15 cellular contexts compared by ENCODE assay signal in genomic region chr15:79192462-79193036, GRCh38.
DNase-seq lines count a peak whose midpoint lies in the region; ATAC-seq, FAIRE-seq and TF ChIP-seq lines count a peak whose summit lies in the region.
"Had no signal": no experiment of that assay in that cellular context is flagged by ENCODE, and none has a peak within 500 bp of the region (broad histone marks: within the 10 kb centered on the region; RNA-seq: fewer than 3 reads in every experiment).

No MANE protein-coding gene starts in this region.

- no peak for FAIRE-seq in astrocyte (lab: Jason Lieb, UNC)
- FAIRE-seq: endometrium had no signal

- H3K4me2 ChIP-seq in astrocyte (ENCODE audit: low read length): no peak overlapping the region
- H3K4me2 ChIP-seq in neural cell (ENCODE audit: low read length): no peak overlapping the region

- TF ChIP-seq RAD21 in neural cell (conservative IDR thresholded peaks at IDR 0.05): no peak

- H3K4me1 Mint-ChIP-seq in astrocyte (ENCODE audit: low read depth, unreplicated experiment): no peaks in the 10 kb centered on the region
- no peaks in the 10 kb centered on the region for H3K4me1 Mint-ChIP-seq in stimulated activated effector memory CD8-positive, alpha-beta T cell treated with anti-CD3 and anti-CD28 coated beads, Interleukin-12 subunit alpha, Interleukin-12 subunit beta, amount 100 ng/mL, for 72 hours
- no peaks in the 10 kb centered on the region for H3K4me1 Mint-ChIP-seq in activated CD8-positive, alpha-beta T cell treated with anti-CD3 and anti-CD28 coated beads for 36 hours (ENCODE audit: low read depth)
- no peaks in the 10 kb centered on the region for H3K4me1 Mint-ChIP-seq in MCF 10A (ENCODE audit: insufficient read depth, unreplicated experiment)

- CTCF ChIA-PET in activated CD8-positive, alpha-beta T cell treated with anti-CD3 and anti-CD28 coated beads for 36 hours (lab: Charles Lee): interaction anchor here (2.1 kb wide), 2 partner anchors 8 to 164 kb away, joined by 8 to 20 read pairs; no protein-coding TSS in a partner anchor
- CTCF ChIA-PET in MCF 10A (lab: Yijun Ruan, JAX): interaction anchor here (0.9 to 2.4 kb wide), 3 partner anchors 8 to 164 kb away, joined by 3 to 22 read pairs (median 5); no protein-coding TSS in a partner anchor

- H3K9me3 ChIP-seq in astrocyte (ENCODE audit: insufficient read depth, low read depth, low read length) (no peaks in the 10 kb centered on the region), neural cell (ENCODE audit: low read length) (no peaks in the 10 kb centered on the region)

- H3K36me3 Mint-ChIP-seq in astrocyte (ENCODE audit: low read depth, unreplicated experiment) (no peaks in the 10 kb centered on the region), MCF 10A (ENCODE audit: insufficient read depth, unreplicated experiment) (no peaks in the 10 kb centered on the region)
- H3K36me3 Mint-ChIP-seq in stimulated activated effector memory CD8-positive, alpha-beta T cell treated with anti-CD3 and anti-CD28 coated beads, Interleukin-12 subunit alpha, Interleukin-12 subunit beta, amount 100 ng/mL, for 72 hours: no peaks in the 10 kb centered on the region
- H3K36me3 Mint-ChIP-seq in activated CD8-positive, alpha-beta T cell treated with anti-CD3 and anti-CD28 coated beads for 36 hours (ENCODE audit: low read depth): no peaks in the 10 kb centered on the region
- H3K36me3 Mint-ChIP-seq: activated naive CD8-positive, alpha-beta T cell had no signal

- intact Hi-C loops in activated CD8-positive, alpha-beta T cell treated with anti-CD3 and anti-CD28 coated beads for 36 hours (cut with micrococcal nuclease): no loop called here
- intact Hi-C loops in MCF 10A (cut with micrococcal nuclease): no loop called here

- H3K27ac Mint-ChIP-seq in astrocyte (ENCODE audit: unreplicated experiment): no peak overlapping the region
- no peak overlapping the region for H3K27ac Mint-ChIP-seq in stimulated activated effector memory CD8-positive, alpha-beta T cell treated with anti-CD3 and anti-CD28 coated beads, Interleukin-12 subunit alpha, Interleukin-12 subunit beta, amount 100 ng/mL, for 72 hours
- H3K27ac Mint-ChIP-seq in activated CD8-positive, alpha-beta T cell treated with anti-CD3 and anti-CD28 coated beads for 36 hours: no peak overlapping the region
- H3K27ac Mint-ChIP-seq in MCF 10A (ENCODE audit: low read depth, unreplicated experiment): no peak overlapping the region
- H3K27ac Mint-ChIP-seq: activated naive CD8-positive, alpha-beta T cell; T-helper 1 cell treated with Interleukin-12 subunit alpha and Interleukin-12 subunit beta and Interleukin-4 antibody, amounts not matched to agents 30 μg/mL and 1 μg/mL, for 36 hours had no signal

- DNase-seq in EL (peak; percentile 8), NCI-H187 treated with DMSO at 0.1 percent for 48 hours (lab: John Stamatoyannopoulos, UW) (peak; percentile 75), astrocyte (ENCODE audit: low read depth) (peak; percentile 59), MCF 10A (ENCODE audit: unreplicated experiment) (no peak), GF-D8 (lab: John Stamatoyannopoulos, UW) (no peak)
- DNase-seq in stimulated activated effector memory CD8-positive, alpha-beta T cell treated with anti-CD3 and anti-CD28 coated beads, Interleukin-12 subunit alpha, Interleukin-12 subunit beta, amount 100 ng/mL, for 72 hours (ENCODE audit: low spot score in 2 of 2): no peak
- no peak for DNase-seq in activated CD8-positive, alpha-beta T cell treated with anti-CD3 and anti-CD28 coated beads for 36 hours
- DNase-seq: activated T-cell treated with anti-CD3 and anti-CD28 coated beads for 4 hours, substantia nigra had no signal

- H3K9me3 Mint-ChIP-seq in astrocyte (ENCODE audit: unreplicated experiment) (peaks cover 2% of the 10 kb centered on the region), MCF 10A (ENCODE audit: unreplicated experiment) (no peaks in the 10 kb centered on the region)
- H3K9me3 Mint-ChIP-seq in stimulated activated effector memory CD8-positive, alpha-beta T cell treated with anti-CD3 and anti-CD28 coated beads, Interleukin-12 subunit alpha, Interleukin-12 subunit beta, amount 100 ng/mL, for 72 hours: no peaks in the 10 kb centered on the region
- no peaks in the 10 kb centered on the region for H3K9me3 Mint-ChIP-seq in activated CD8-positive, alpha-beta T cell treated with anti-CD3 and anti-CD28 coated beads for 36 hours
- H3K9me3 Mint-ChIP-seq: T-helper 1 cell treated with Interleukin-12 subunit alpha and Interleukin-12 subunit beta and Interleukin-4 antibody, amounts not matched to agents 30 μg/mL and 1 μg/mL, for 36 hours had no signal

- TF ChIP-seq CTCF in astrocyte (IDR thresholded peaks at IDR 0.05; ENCODE audit: insufficient read depth, low read depth, low read length): no peak
- TF ChIP-seq CTCF in neural cell (IDR thresholded peaks at IDR 0.05; ENCODE audit: poor library complexity, severe bottlenecking): no peak
- TF ChIP-seq CTCF in activated CD8-positive, alpha-beta T cell treated with anti-CD3 and anti-CD28 coated beads for 36 hours (IDR thresholded peaks at IDR 0.05): no peak
- no peak for TF ChIP-seq CTCF in MCF 10A (IDR thresholded peaks at IDR 0.05; ENCODE audit: unreplicated experiment)

- H3K27ac ChIP-seq in astrocyte (ENCODE audit: low read depth, low read length) (no peak overlapping the region), neural cell (ENCODE audit: low read length) (peak overlapping the region; percentile 38)
- H3K27ac ChIP-seq: C4-2B, RWPE1 had no signal

- no peak overlapping the region for H3K9ac ChIP-seq in astrocyte (ENCODE audit: low read length)
- no peak overlapping the region for H3K9ac ChIP-seq in neural cell (ENCODE audit: low read length)

- H3K4me3 ChIP-seq in astrocyte (ENCODE audit: insufficient read depth, low read depth, low read length) (no peak overlapping the region), neural cell (ENCODE audit: low read length) (no peak overlapping the region)

- H3K4me1 ChIP-seq in astrocyte (ENCODE audit: insufficient read depth, low read length): no peaks in the 10 kb centered on the region

- H3K36me3 ChIP-seq in astrocyte (ENCODE audit: insufficient read depth, low read length) (no peaks in the 10 kb centered on the region), neural cell (ENCODE audit: insufficient read depth, low read length) (no peaks in the 10 kb centered on the region)

- H3F3A ChIP-seq in neural cell (ENCODE audit: insufficient read depth, low read length, poor library complexity, severe bottlenecking): no peaks in the 10 kb centered on the region

- TF ChIP-seq EP300 in neural cell (conservative IDR thresholded peaks at IDR 0.05; ENCODE audit: poor library complexity, severe bottlenecking): no peak

- H4K20me1 ChIP-seq in astrocyte (ENCODE audit: insufficient read depth, low read length) (no peaks in the 10 kb centered on the region), neural cell (ENCODE audit: insufficient read depth) (no peaks in the 10 kb centered on the region)

- H3K9me2 ChIP-seq in neural cell (ENCODE audit: insufficient read depth, low read length): no peaks in the 10 kb centered on the region

- peaks cover 14% of the 10 kb centered on the region for H3K27me3 ChIP-seq in astrocyte (ENCODE audit: insufficient read depth, low read length)
- H3K27me3 ChIP-seq in neural cell (ENCODE audit: insufficient read depth, low read depth, low read length): no peaks in the 10 kb centered on the region

- BruUV-seq in MCF 10A (replicated peaks; lab: Mats Ljungman, UMichigan): no TSS peak

- H3K79me2 ChIP-seq in astrocyte (ENCODE audit: insufficient read depth, low read length) (no peaks in the 10 kb centered on the region), neural cell (replicated peaks; ENCODE audit: insufficient read depth, low read length) (no peaks in the 10 kb centered on the region)

- ATAC-seq in stimulated activated effector memory CD8-positive, alpha-beta T cell treated with anti-CD3 and anti-CD28 coated beads, Interleukin-12 subunit alpha, Interleukin-12 subunit beta, amount 100 ng/mL, for 72 hours: no peak
- ATAC-seq in activated CD8-positive, alpha-beta T cell treated with anti-CD3 and anti-CD28 coated beads for 36 hours: no peak

- H2AFZ ChIP-seq in astrocyte (ENCODE audit: low read depth, low read length) (no peak overlapping the region), neural cell (ENCODE audit: low read depth, low read length) (peak overlapping the region; percentile 17)

- no peak overlapping the region for H3K4me3 Mint-ChIP-seq in astrocyte (ENCODE audit: unreplicated experiment)
- H3K4me3 Mint-ChIP-seq in stimulated activated effector memory CD8-positive, alpha-beta T cell treated with anti-CD3 and anti-CD28 coated beads, Interleukin-12 subunit alpha, Interleukin-12 subunit beta, amount 100 ng/mL, for 72 hours: no peak overlapping the region
- H3K4me3 Mint-ChIP-seq in activated CD8-positive, alpha-beta T cell treated with anti-CD3 and anti-CD28 coated beads for 36 hours: no peak overlapping the region
- H3K4me3 Mint-ChIP-seq in MCF 10A (ENCODE audit: unreplicated experiment): no peak overlapping the region
- H3K4me3 Mint-ChIP-seq: activated naive CD8-positive, alpha-beta T cell; T-helper 1 cell treated with Interleukin-12 subunit alpha and Interleukin-12 subunit beta and Interleukin-4 antibody, amounts not matched to agents 30 μg/mL and 1 μg/mL, for 36 hours had no signal

- POLR2A ChIA-PET in activated CD8-positive, alpha-beta T cell treated with anti-CD3 and anti-CD28 coated beads for 36 hours (lab: Charles Lee): no interaction called here
- POLR2A ChIA-PET in MCF 10A (lab: Yijun Ruan, JAX): interaction anchor here (1.4 kb wide), 1 partner anchor 8 kb away, joined by 3 read pairs; no protein-coding TSS in a partner anchor

- H3K27me3 Mint-ChIP-seq in astrocyte (ENCODE audit: low read depth, unreplicated experiment): peaks cover 32% of the 10 kb centered on the region
- H3K27me3 Mint-ChIP-seq in activated CD8-positive, alpha-beta T cell treated with anti-CD3 and anti-CD28 coated beads for 36 hours: peaks cover 8% of the 10 kb centered on the region
- H3K27me3 Mint-ChIP-seq in MCF 10A (ENCODE audit: insufficient read depth, unreplicated experiment): peaks cover 23% of the 10 kb centered on the region

TF ChIP-seq in neural cell, 6 proteins besides CTCF, POLR2A, EP300 and RAD21 (continues in another document):
- TF ChIP-seq MXI1 (conservative IDR thresholded peaks at IDR 0.05; ENCODE audit: poor library complexity, severe bottlenecking): peak; percentile 10
- no peak for TF ChIP-seq SMC3 (conservative IDR thresholded peaks at IDR 0.05; ENCODE audit: poor library complexity)
- TF ChIP-seq POLR2AphosphoS5 (IDR thresholded peaks at IDR 0.05): no peak

Comparison
In these comparisons a context has a peak if more than half of its experiments do, and no peak if none do; other contexts are left out.
1. DNase-seq: peak in EL (single experiment), NCI-H187 treated with DMSO at 0.1 percent for 48 hours (single experiment) and astrocyte (single experiment); none in stimulated activated effector memory CD8-positive, alpha-beta T cell treated with anti-CD3 and anti-CD28 coated beads, Interleukin-12 subunit alpha, Interleukin-12 subunit beta, amount 100 ng/mL, for 72 hours (0 of 2), activated CD8-positive, alpha-beta T cell treated with anti-CD3 and anti-CD28 coated beads for 36 hours (single experiment), MCF 10A (single experiment) and GF-D8 (single experiment).